Comparison of ENCODE assay signal across 22 cellular contexts in genomic region chr15:77720155-77720554, GRCh38.
A peak's percentile ranks its signal among the peaks of the same experiment; 100 is the strongest.
DNase-seq lines count a peak whose midpoint lies in the region; FAIRE-seq and TF ChIP-seq lines count a peak whose summit lies in the region.
"Had no signal": no experiment of that assay in that cellular context is flagged by ENCODE, and none has a peak within 500 bp of the region (broad histone marks: within the 10 kb centered on the region; RNA-seq: fewer than 3 reads in every experiment).

No MANE protein-coding gene starts in this region.

- no peak overlapping the region for H3K18ac ChIP-seq in H1 (ENCODE audit: extremely low read depth, low read length)

- FAIRE-seq in H1 (lab: Jason Lieb, UNC): no peak
- FAIRE-seq: D721Med, GM19239 had no signal

- TF ChIP-seq POLR2A in H1 (IDR thresholded peaks at IDR 0.05; ENCODE audit: control extremely low read depth in 1 of 2, low read depth in 2 of 2, low read length in 2 of 2) (no peak), vagina (IDR thresholded peaks at IDR 0.05) (no peak), testis (IDR thresholded peaks at IDR 0.05) (no peak)

- intact Hi-C loops in vagina (cut with DNase I): no loop called here
- intact Hi-C loops in testis (cut with DNase I; ENCODE audit: low total_unique reads): no loop called here

- H4K8ac ChIP-seq in H1 (ENCODE audit: extremely low read depth, insufficient read depth, low read length): no peak overlapping the region

- no peak overlapping the region for H2AFZ ChIP-seq in H1 (ENCODE audit: low read length)

- WGBS in H1 (ENCODE audit: extremely low coverage in 1 of 2, insufficient coverage in 1 of 2, insufficient read length in 1 of 2, insufficient replicate concordance in 2 of 2, low coverage in 1 of 2, low lambda C conversion rate in 2 of 2, missing lambda C conversion rate in 1 of 2), 2 experiments: 89% methylated on average over 16 of the region's 16 CpGs; no CpG with 5 or more reads in 1 of the 2 experiments
- WGBS in testis, 2 donors: 77 to 79% methylated on average over 16 of the region's 16 CpGs

- H3K79me1 ChIP-seq in H1 (ENCODE audit: low read depth, low read length): no peaks in the 10 kb centered on the region

- 0 out of 2 replicates have a peak overlapping the region, but pooled peaks have one; percentile 86 for H2AK5ac ChIP-seq in H1 (ENCODE audit: low read depth, low read length)

- CTCF ChIA-PET in H1 (lab: Charles Lee; ENCODE audit: partially characterized antibody): interaction anchor here (0.7 to 2.5 kb wide), 10 partner anchors 8 to 147 kb away, joined by 3 to 8 read pairs (median 4); no protein-coding TSS in a partner anchor

- TF ChIP-seq EP300 in H1 (IDR thresholded peaks at IDR 0.05; ENCODE audit: borderline replicate concordance in 1 of 2, low read depth in 2 of 2, low read length in 2 of 2): no peak

- H2BK20ac ChIP-seq in H1 (ENCODE audit: low read length): no peak overlapping the region

- H4K91ac ChIP-seq in H1 (replicated peaks; ENCODE audit: insufficient read length, low read length): no peak overlapping the region

- H3K27me3 ChIP-seq in H1 (replicated peaks in 1 of 4; ENCODE audit: control insufficient read depth in 3 of 4, extremely low read depth in 1 of 4, insufficient read depth in 3 of 4, low read length in 3 of 4): no peaks in the 10 kb centered on the region
- no peaks in the 10 kb centered on the region for H3K27me3 ChIP-seq in vagina
- no peaks in the 10 kb centered on the region for H3K27me3 ChIP-seq in testis
- H3K27me3 ChIP-seq: BLaER1 had no signal

- no peak overlapping the region for H2BK120ac ChIP-seq in H1 (replicated peaks; ENCODE audit: low read depth, low read length)

- no peak overlapping the region for H3K14ac ChIP-seq in H1 (ENCODE audit: insufficient read length)

- H2BK15ac ChIP-seq in H1 (ENCODE audit: low read length): no peak overlapping the region

- no peak overlapping the region for H3K56ac ChIP-seq in H1 (replicated peaks; ENCODE audit: insufficient read length, low read depth, low read length)

- H3K36me3 ChIP-seq in H1 (ENCODE audit: control insufficient read depth in 2 of 4, insufficient read depth in 4 of 4, low read length in 3 of 4) (no peaks in the 10 kb centered on the region), vagina (no peaks in the 10 kb centered on the region), testis (ENCODE audit: low read depth, missing control alignments) (no peaks in the 10 kb centered on the region)
- H3K36me3 ChIP-seq: BLaER1, SJCRH30 had no signal

- H3K23ac ChIP-seq in H1 (ENCODE audit: insufficient read length): no peak overlapping the region

- no peaks in the 10 kb centered on the region for H3K79me2 ChIP-seq in H1 (ENCODE audit: control insufficient read depth in 1 of 2, insufficient read depth in 2 of 2, low read length in 2 of 2)

- POLR2A ChIA-PET in H1 (lab: Charles Lee; ENCODE audit: partially characterized antibody): no interaction called here

- no peak overlapping the region for H2BK12ac ChIP-seq in H1 (ENCODE audit: low read depth, low read length)

- DNase-seq in NCI-H748 (lab: John Stamatoyannopoulos, UW; ENCODE audit: unreplicated experiment) (peak; percentile 14), NCI-H748 treated with DMSO at 0.1 percent for 48 hours (lab: John Stamatoyannopoulos, UW) (no peak), NCI-H69 (lab: John Stamatoyannopoulos, UW) (peak; percentile 37), H1 (ENCODE audit: low read depth in 1 of 2, low spot score in 2 of 2) (no peak), vagina (ENCODE audit: extremely low spot score in 2 of 2) (no peak), testis (no peak)
- DNase-seq in activated CD4-positive, alpha-beta T cell treated with anti-CD3 and anti-CD28 coated beads, Interleukin-2, amount 50 U/mL, for 48 hours: no peak
- DNase-seq: CD4-positive, CD25-positive, alpha-beta regulatory T cell; H7; Karpas-422; NCI-H1092; NCI-H1436 treated with DMSO at 0.1 percent for 48 hours; NCI-H2029; NCI-H2171; NCI-H345; NCI-H510A treated with DMSO at 0.1 percent for 48 hours; NK-92 treated with Interleukin-12 subunit alpha and Interleukin-12 subunit beta, amount 100 ng/mL, for 24 hours; PC-3 had no signal

- no peak overlapping the region for H3K4me3 ChIP-seq in H1 (ENCODE audit: extremely low read depth in 1 of 4, insufficient read depth in 2 of 4, low read depth in 3 of 4, low read length in 4 of 4)
- no peak overlapping the region for H3K4me3 ChIP-seq in vagina
- no peak overlapping the region for H3K4me3 ChIP-seq in testis
- H3K4me3 ChIP-seq: BLaER1, SJCRH30 had no signal

- no peaks in the 10 kb centered on the region for H3K9me3 ChIP-seq in H1 (ENCODE audit: insufficient read depth in 2 of 2, low read depth in 1 of 2, low read length in 1 of 2)
- H3K9me3 ChIP-seq in vagina: no peaks in the 10 kb centered on the region
- H3K9me3 ChIP-seq in testis: no peaks in the 10 kb centered on the region
- H3K9me3 ChIP-seq: BLaER1, SJCRH30 had no signal

- no peak overlapping the region for H4K5ac ChIP-seq in H1 (ENCODE audit: insufficient read length, low read depth, low read length)

- no peak overlapping the region for H2BK5ac ChIP-seq in H1 (ENCODE audit: low read depth, low read length)

- no peak overlapping the region for H3K4me2 ChIP-seq in H1 (ENCODE audit: insufficient read depth in 1 of 2, low read depth in 2 of 2, low read length in 2 of 2)
- H3K4me2 ChIP-seq: BLaER1 had no signal

- H3K23me2 ChIP-seq in H1 (ENCODE audit: low read depth, low read length): no peaks in the 10 kb centered on the region

- no peak overlapping the region for H3K4ac ChIP-seq in H1 (replicated peaks; ENCODE audit: insufficient read length, low read depth, low read length)

- H3K4me1 ChIP-seq in H1 (replicated peaks in 1 of 4; ENCODE audit: control insufficient read depth in 3 of 4, insufficient read depth in 4 of 4, low read length in 3 of 4): peaks cover 0 to 2% (median 0%) of the 10 kb centered on the region in 4 experiments; a peak in 1 of 7 replicates
- no peaks in the 10 kb centered on the region for H3K4me1 ChIP-seq in vagina
- no peaks in the 10 kb centered on the region for H3K4me1 ChIP-seq in testis
- H3K4me1 ChIP-seq: SJCRH30 had no signal

- no peak overlapping the region for H3K9ac ChIP-seq in H1 (replicated peaks in 1 of 4; ENCODE audit: extremely low read depth in 1 of 4, low read depth in 3 of 4, low read length in 3 of 4)
- H3K9ac ChIP-seq: BLaER1 had no signal

- TF ChIP-seq CTCF in H1 (IDR thresholded peaks at IDR 0.05; ENCODE audit: control extremely low read depth in 1 of 3, insufficient read depth in 1 of 3, low read depth in 1 of 3, low read length in 3 of 3) (no peak), vagina (IDR thresholded peaks at IDR 0.05) (no peak), testis (IDR thresholded peaks at IDR 0.05) (no peak)

- H4K20me1 ChIP-seq in H1 (replicated peaks in 1 of 2; ENCODE audit: control insufficient read depth in 1 of 2, insufficient read depth in 2 of 2, low read length in 2 of 2): no peaks in the 10 kb centered on the region
- H4K20me1 ChIP-seq: BLaER1 had no signal

- H3K27ac ChIP-seq in H1 (ENCODE audit: low read depth, low read length) (no peak overlapping the region), vagina (no peak overlapping the region), testis (no peak overlapping the region)
- H3K27ac ChIP-seq: BLaER1, SJCRH30 had no signal

- TF ChIP-seq RAD21 in H1 (IDR thresholded peaks at IDR 0.05 in 1 of 2, conservative IDR thresholded peaks at IDR 0.05 in 1 of 2; ENCODE audit: low read depth in 2 of 2, low read length in 2 of 2): no peak

TF ChIP-seq in H1, 55 proteins besides CTCF, POLR2A, EP300 and RAD21:
- TF ChIP-seq KDM1A (IDR thresholded peaks at IDR 0.05; ENCODE audit: borderline replicate concordance, low read length) (no peak), SIN3A (conservative IDR thresholded peaks at IDR 0.05 in 1 of 2, IDR thresholded peaks at IDR 0.05 in 1 of 2; ENCODE audit: low read depth in 1 of 2, low read length in 2 of 2) (no peak), BRCA1 (IDR thresholded peaks at IDR 0.05; ENCODE audit: low read depth, low read length) (no peak), BACH1 (IDR thresholded peaks at IDR 0.05; ENCODE audit: low read length) (no peak)

Comparison
In these comparisons a context has a peak if more than half of its experiments do, and no peak if none do; other contexts are left out.
1. DNase-seq: peak in NCI-H748 (single experiment) and NCI-H69 (single experiment); none in NCI-H748 treated with DMSO at 0.1 percent for 48 hours (single experiment), H1 (0 of 2), vagina (0 of 2), testis (single experiment) and activated CD4-positive, alpha-beta T cell treated with anti-CD3 and anti-CD28 coated beads, Interleukin-2, amount 50 U/mL, for 48 hours (0 of 2).